ENCODE assay signal across 13 cellular contexts in genomic region chr1:232597721-232598120, GRCh38. TPM values are rescaled to one million over a fixed set of nuclear protein-coding genes. Genes with fewer than 3 reads are reported as not detected.
A peak's percentile ranks its signal among the peaks of the same experiment; 100 is the strongest.
DNase-seq lines count a peak whose midpoint lies in the region; ATAC-seq lines count a peak whose summit lies in the region.
"Had no signal": no experiment of that assay in that cellular context is flagged by ENCODE, and none has a peak within 500 bp of the region (broad histone marks: within the 10 kb centered on the region; RNA-seq: fewer than 3 reads in every experiment).

No MANE protein-coding gene starts in this region.

- DNase-seq in activated T-helper 1 cell treated with anti-CD3 and anti-CD28 coated beads, Interleukin-12 subunit alpha, Interleukin-12 subunit beta, Interleukin-2, Interleukin-4 antibody, amounts not matched to agents 30 ng/mL and 10 ng/mL and 1 ng/mL, durations not matched to agents 14 hours and 24 hours and 36 hours (ENCODE audit: low spot score): no peak
- no peak for DNase-seq in NCI-H2171 (lab: John Stamatoyannopoulos, UW)
- no peak for DNase-seq in T-cell
- DNase-seq in activated CD8-positive, alpha-beta memory T cell treated with anti-CD3 and anti-CD28 coated beads, Interleukin-2, amount 50 U/mL, for 4 hours: no peak
- DNase-seq in SW 1271 (lab: John Stamatoyannopoulos, UW): no peak
- DNase-seq: activated effector memory CD4-positive, alpha-beta T cell treated with anti-CD3 and anti-CD28 coated beads, Interleukin-2, amount 50 U/mL, for 16 hours; central memory CD4-positive, alpha-beta T cell; left cardiac atrium; NCI-H1105 had no signal

- ATAC-seq in GM18498 (IDR thresholded peaks at IDR 0.05; ENCODE audit: unreplicated experiment) (peak; percentile 67), GM19463 (IDR thresholded peaks at IDR 0.05; ENCODE audit: unreplicated experiment) (peak; percentile 38), HG02970 (IDR thresholded peaks at IDR 0.05; ENCODE audit: low FRiP score, unreplicated experiment) (peak; percentile 50), T-cell (replicated peaks in 1 of 4) (no peak)
- ATAC-seq: left cardiac atrium had no signal

- intact Hi-C loops in activated T-helper 1 cell treated with anti-CD3 and anti-CD28 coated beads, Interleukin-12 subunit alpha, Interleukin-12 subunit beta, Interleukin-2, Interleukin-4 antibody, amounts not matched to agents 30 ng/mL and 10 ng/mL and 1 ng/mL, durations not matched to agents 14 hours and 24 hours and 36 hours (cut with micrococcal nuclease): loop anchor here (2.0 kb wide), 1 partner anchor 19 kb away; no protein-coding TSS in a partner anchor

- H3K36me3 Mint-ChIP-seq in activated T-helper 1 cell treated with anti-CD3 and anti-CD28 coated beads, Interleukin-12 subunit alpha, Interleukin-12 subunit beta, Interleukin-2, Interleukin-4 antibody, amounts not matched to agents 30 ng/mL and 10 ng/mL and 1 ng/mL, durations not matched to agents 14 hours and 24 hours and 36 hours (ENCODE audit: low read depth): peaks cover 4% of the 10 kb centered on the region
- H3K36me3 Mint-ChIP-seq in T-cell: no peaks in the 10 kb centered on the region
- H3K36me3 Mint-ChIP-seq: CD14-positive monocyte had no signal

- POLR2A ChIA-PET in T-cell (lab: Charles Lee): no interaction called here

- peak overlapping the region; percentile 18 for H3K27ac Mint-ChIP-seq in activated T-helper 1 cell treated with anti-CD3 and anti-CD28 coated beads, Interleukin-12 subunit alpha, Interleukin-12 subunit beta, Interleukin-2, Interleukin-4 antibody, amounts not matched to agents 30 ng/mL and 10 ng/mL and 1 ng/mL, durations not matched to agents 14 hours and 24 hours and 36 hours
- peak overlapping the region in 1 of 2 donors; percentile 53 for H3K27ac Mint-ChIP-seq in T-cell

- CTCF ChIA-PET in T-cell (lab: Charles Lee): interaction anchor here (0.5 to 1.8 kb wide), 3 partner anchors 18 to 590 kb away, joined by 3 to 6 read pairs (median 4); no protein-coding TSS in a partner anchor

- H3K4me3 Mint-ChIP-seq in activated T-helper 1 cell treated with anti-CD3 and anti-CD28 coated beads, Interleukin-12 subunit alpha, Interleukin-12 subunit beta, Interleukin-2, Interleukin-4 antibody, amounts not matched to agents 30 ng/mL and 10 ng/mL and 1 ng/mL, durations not matched to agents 14 hours and 24 hours and 36 hours: no peak overlapping the region
- H3K4me3 Mint-ChIP-seq in T-cell: no peak overlapping the region
- H3K4me3 Mint-ChIP-seq: CD14-positive monocyte had no signal

- H3K27me3 Mint-ChIP-seq in activated T-helper 1 cell treated with anti-CD3 and anti-CD28 coated beads, Interleukin-12 subunit alpha, Interleukin-12 subunit beta, Interleukin-2, Interleukin-4 antibody, amounts not matched to agents 30 ng/mL and 10 ng/mL and 1 ng/mL, durations not matched to agents 14 hours and 24 hours and 36 hours (ENCODE audit: insufficient read depth): no peaks in the 10 kb centered on the region
- H3K27me3 Mint-ChIP-seq in T-cell: no peaks in the 10 kb centered on the region

- peaks cover 56% of the 10 kb centered on the region for H3K4me1 Mint-ChIP-seq in activated T-helper 1 cell treated with anti-CD3 and anti-CD28 coated beads, Interleukin-12 subunit alpha, Interleukin-12 subunit beta, Interleukin-2, Interleukin-4 antibody, amounts not matched to agents 30 ng/mL and 10 ng/mL and 1 ng/mL, durations not matched to agents 14 hours and 24 hours and 36 hours (ENCODE audit: low read depth)
- peaks cover 6 to 35% (median 22%) of the 10 kb centered on the region in 3 donors for H3K4me1 Mint-ChIP-seq in T-cell

- H3K9me3 Mint-ChIP-seq in activated T-helper 1 cell treated with anti-CD3 and anti-CD28 coated beads, Interleukin-12 subunit alpha, Interleukin-12 subunit beta, Interleukin-2, Interleukin-4 antibody, amounts not matched to agents 30 ng/mL and 10 ng/mL and 1 ng/mL, durations not matched to agents 14 hours and 24 hours and 36 hours: no peaks in the 10 kb centered on the region
- no peaks in the 10 kb centered on the region for H3K9me3 Mint-ChIP-seq in T-cell
- H3K9me3 Mint-ChIP-seq: CD14-positive monocyte had no signal

RNA-seq across cellular contexts. Expression of gene SIPA1L2, which starts 32.2 kb away (rescaled TPM):
- 2.3 and 2.6 TPM in 2 replicates for total RNA-seq in activated T-helper 1 cell treated with anti-CD3 and anti-CD28 coated beads, Interleukin-12 subunit alpha, Interleukin-12 subunit beta, Interleukin-2, Interleukin-4 antibody, amounts not matched to agents 30 ng/mL and 10 ng/mL and 1 ng/mL, durations not matched to agents 14 hours and 24 hours and 36 hours
- 1 to 10 TPM in 4 of 5 donors, under 1 TPM in 1; 0.70 to 3.3 (median 1.2) TPM for total RNA-seq in T-cell

Comparison
In these comparisons a context has a peak if more than half of its experiments do, and no peak if none do; other contexts are left out.
1. ATAC-seq: peak in GM18498 (single experiment), GM19463 (single experiment) and HG02970 (single experiment); none in T-cell (0 of 4).